22 cellular contexts compared by ENCODE assay signal in the genomic region with DNA sequence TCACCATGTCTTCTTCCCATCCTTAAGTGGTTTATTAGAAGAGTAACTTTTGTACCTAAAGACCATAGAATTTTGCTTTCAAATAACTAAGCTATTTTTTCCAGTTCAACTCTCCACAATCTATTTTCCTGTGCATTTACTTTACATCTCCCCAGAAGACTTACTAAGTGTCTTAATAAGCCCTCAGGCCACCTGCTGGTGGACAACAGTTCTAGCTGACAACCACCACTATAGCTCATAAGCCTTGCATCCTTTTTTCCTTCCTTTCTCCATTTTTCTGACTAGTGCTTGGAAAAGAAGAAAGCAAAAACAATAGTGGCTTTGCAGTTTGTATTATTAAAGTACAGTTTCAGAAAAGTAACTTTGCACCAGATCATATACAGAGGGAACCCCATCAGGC.
A peak's percentile ranks its signal among the peaks of the same experiment; 100 is the strongest.
DNase-seq lines count a peak whose midpoint lies in the region; ATAC-seq and TF ChIP-seq lines count a peak whose summit lies in the region.
"Had no signal": no experiment of that assay in that cellular context is flagged by ENCODE, and none has a peak within 500 bp of the region (broad histone marks: within the 10 kb centered on the region; RNA-seq: fewer than 3 reads in every experiment).

No MANE protein-coding gene starts in this region.

- intact Hi-C loops in transverse colon (cut with DNase I; ENCODE audit: low total_unique reads) (no loop called here), cardiac septum (cut with DNase I) (no loop called here)

- no peak overlapping the region for H3K4me2 ChIP-seq in DOHH2 (ENCODE audit: low read length)
- H3K4me2 ChIP-seq: hepatocyte had no signal

- no peaks in the 10 kb centered on the region for H3K27me3 Mint-ChIP-seq in WTC11 (ENCODE audit: low read depth)

- H3F3A ChIP-seq in DOHH2 (ENCODE audit: control insufficient read depth, insufficient read depth) = no peaks in the 10 kb centered on the region

- POLR2A ChIA-PET in WTC11 (lab: Charles Lee) = no interaction called here

- H3K27ac ChIP-seq in DOHH2 (ENCODE audit: low read depth, low read length) (no peak overlapping the region), HL-60 (replicated peaks) (no peak overlapping the region), transverse colon (no peak overlapping the region)
- H3K27ac ChIP-seq: hepatocyte had no signal

- H3K9me3 ChIP-seq in DOHH2 (ENCODE audit: control insufficient read depth, insufficient read depth, low read length) = no peaks in the 10 kb centered on the region
- no peaks in the 10 kb centered on the region for H3K9me3 ChIP-seq in transverse colon
- H3K9me3 ChIP-seq: right atrium auricular region had no signal

- no peaks in the 10 kb centered on the region for H3K9me2 ChIP-seq in DOHH2 (replicated peaks; ENCODE audit: control insufficient read depth, low read length)

- H3K4me1 ChIP-seq in DOHH2 (ENCODE audit: control insufficient read depth, low read length) (no peaks in the 10 kb centered on the region), transverse colon (no peaks in the 10 kb centered on the region)
- H3K4me1 ChIP-seq: right atrium auricular region had no signal

- no peaks in the 10 kb centered on the region for H3K4me1 Mint-ChIP-seq in WTC11

- peak; percentile 46; the same call in 1 of the 2 replicates for ATAC-seq in WTC11
- ATAC-seq in HG03571 (IDR thresholded peaks at IDR 0.05; ENCODE audit: unreplicated experiment) = no peak
- ATAC-seq: Right ventricle myocardium inferior had no signal

- TF ChIP-seq CTCF in DOHH2 (IDR thresholded peaks at IDR 0.05; ENCODE audit: low read depth, low read length, poor library complexity, severe bottlenecking) (peak; percentile 38), HL-60 (IDR thresholded peaks at IDR 0.05; ENCODE audit: insufficient read depth, low read length) (peak; percentile 32), WTC11 (IDR thresholded peaks at IDR 0.05) (no peak), transverse colon (IDR thresholded peaks at IDR 0.05) (no peak)

- H3K27me3 ChIP-seq in DOHH2 (ENCODE audit: control insufficient read depth, low read length) (no peaks in the 10 kb centered on the region), HL-60 (ENCODE audit: insufficient read depth, poor library complexity, severe bottlenecking) (peaks cover 3% of the 10 kb centered on the region), transverse colon (no peaks in the 10 kb centered on the region)
- H3K27me3 ChIP-seq: hepatocyte, right atrium auricular region had no signal

- H4K20me1 ChIP-seq in DOHH2 (ENCODE audit: control insufficient read depth, insufficient read depth, low read depth, low read length) = no peaks in the 10 kb centered on the region

- CTCF ChIA-PET in WTC11 (lab: Charles Lee) = interaction anchor here (0.5 to 1.1 kb wide), 9 partner anchors 15 to 357 kb away, joined by 3 to 9 read pairs (median 3); partner anchors contain the start of gene TMEM200C

- H3K4me3 ChIP-seq in DOHH2 (ENCODE audit: low read length) (no peak overlapping the region), HL-60 (replicated peaks; ENCODE audit: insufficient read depth, low read length) (no peak overlapping the region), transverse colon (no peak overlapping the region)
- H3K4me3 ChIP-seq: hepatocyte, right atrium auricular region had no signal

- H3K27ac Mint-ChIP-seq in WTC11 = no peak overlapping the region

- H3K36me3 ChIP-seq in DOHH2 (ENCODE audit: control insufficient read depth, low read length) (no peaks in the 10 kb centered on the region), transverse colon (no peaks in the 10 kb centered on the region)
- H3K36me3 ChIP-seq: right atrium auricular region had no signal

- no peak for TF ChIP-seq EP300 in transverse colon (IDR thresholded peaks at IDR 0.05; ENCODE audit: low read depth)

- in situ Hi-C loops in transverse colon (cut with MboI; ENCODE audit: low pct_ligation_motif_present in 1 of 4, low pct_unique_long_range_greater_than_20kb in 1 of 4, low sequenced_read_pairs in 3 of 4) = no loop called here

- H3K4me3 Mint-ChIP-seq in WTC11 = no peak overlapping the region

- no peak for TF ChIP-seq POLR2A in transverse colon (IDR thresholded peaks at IDR 0.05)

- H3K9me3 Mint-ChIP-seq in WTC11 = peaks cover 14% of the 10 kb centered on the region; the same call in 1 of the 2 replicates

- no peaks in the 10 kb centered on the region for H3K36me3 Mint-ChIP-seq in WTC11

- DNase-seq in HL-60 (ENCODE audit: low read depth in 1 of 2, low spot score in 1 of 2) (no peak), WTC11 (ENCODE audit: low spot score) (no peak), germinal center (ENCODE audit: low spot score) (peak; percentile 24), NCI-H82 (lab: John Stamatoyannopoulos, UW) (no peak), transverse colon (no peak), cardiac septum (ENCODE audit: low spot score) (no peak)
- DNase-seq: activated naive CD4-positive, alpha-beta T cell; activated T-cell treated with anti-CD3 and anti-CD28 coated beads for 4 hours; amniotic stem cell; cerebellar nuclear complex; effector memory CD4-positive, alpha-beta T cell; EL; islet precursor cell; NCI-H2029; NCI-H446 treated with DMSO at 0.1 percent for 48 hours; occipital lobe; stimulated activated naive CD4-positive, alpha-beta T cell had no signal

- no peaks in the 10 kb centered on the region for H3K79me2 ChIP-seq in DOHH2 (ENCODE audit: control insufficient read depth, low read length)
- H3K79me2 ChIP-seq: hepatocyte had no signal

TF ChIP-seq in WTC11, 78 proteins besides CTCF, POLR2A, EP300 and RAD21:
- no peak for TF ChIP-seq SP1 (CRISPR knock-in tag; conservative IDR thresholded peaks at IDR 0.05)
- no peak for TF ChIP-seq RORB (CRISPR knock-in tag; IDR thresholded peaks at IDR 0.05)
- no peak for TF ChIP-seq GABPB1 (CRISPR knock-in tag; IDR thresholded peaks at IDR 0.05)
- TF ChIP-seq ZSCAN18 (CRISPR knock-in tag; IDR thresholded peaks at IDR 0.05) = no peak

Comparison
In these comparisons a context has a peak if more than half of its experiments do, and no peak if none do; other contexts are left out.
1. CTCF ChIP-seq: peak in DOHH2 (single experiment) and HL-60 (single experiment); none in WTC11 (single experiment) and transverse colon (0 of 5).